ENCODE assay signal across 11 cellular contexts in the genomic region with DNA sequence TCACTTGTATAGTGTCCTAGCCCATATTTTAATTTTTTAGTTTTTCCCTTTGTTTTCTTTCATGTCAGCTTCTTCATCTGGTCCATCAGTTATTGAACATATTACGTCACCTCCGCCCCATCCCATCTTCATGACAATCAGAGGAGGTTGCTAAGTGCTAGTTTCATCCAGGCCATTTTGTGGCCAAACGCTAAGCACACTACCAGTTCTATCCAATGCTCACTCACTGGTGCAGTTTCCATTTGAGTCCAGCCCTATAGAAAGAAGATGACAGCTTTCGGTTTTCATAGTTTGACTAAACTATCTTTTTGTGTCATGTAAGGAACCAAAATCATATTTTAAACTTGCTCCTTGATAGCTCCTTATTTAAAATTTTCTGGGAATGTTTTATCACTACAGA.
A peak's percentile ranks its signal among the peaks of the same experiment; 100 is the strongest.
DNase-seq lines count a peak whose midpoint lies in the region; ATAC-seq lines count a peak whose summit lies in the region.
"Had no signal": no experiment of that assay in that cellular context is flagged by ENCODE, and none has a peak within 500 bp of the region (broad histone marks: within the 10 kb centered on the region; RNA-seq: fewer than 3 reads in every experiment).

No MANE protein-coding gene starts in this region.

- peak; percentile 97 for ATAC-seq in GM18511 (IDR thresholded peaks at IDR 0.05; ENCODE audit: unreplicated experiment)
- peak; percentile 98 for ATAC-seq in GM19372 (IDR thresholded peaks at IDR 0.05; ENCODE audit: low read depth, unreplicated experiment)
- peak; percentile 98 for ATAC-seq in HG02763 (IDR thresholded peaks at IDR 0.05; ENCODE audit: unreplicated experiment)
- ATAC-seq in HG03457 (IDR thresholded peaks at IDR 0.05; ENCODE audit: unreplicated experiment), result peak; percentile 99
- ATAC-seq: lower lobe of right lung, pancreas had no signal

- no peak for DNase-seq in germinal center (ENCODE audit: low spot score)
- no peak for DNase-seq in dermis blood vessel endothelial cell
- DNase-seq in occipital lobe (lab: John Stamatoyannopoulos, UW), result no peak
- DNase-seq in COLO668 (lab: John Stamatoyannopoulos, UW; ENCODE audit: unreplicated experiment), result no peak
- DNase-seq: lower lobe of right lung, pancreas, WERI-Rb-1 had no signal
